1 cellular context compared by ENCODE assay signal in genomic region chr16:27430923-27431484, GRCh38.
TF ChIP-seq lines count a peak whose summit lies in the region.

No MANE protein-coding gene starts in this region.

TF ChIP-seq in GM12878, 131 proteins besides CTCF, POLR2A, EP300 and RAD21 (continued from another document and continues in another):
- TF ChIP-seq MEF2A (IDR thresholded peaks at IDR 0.05; ENCODE audit: insufficient read depth, low read depth, low read length), result peak; percentile 84
- no peak for TF ChIP-seq ESRRA (IDR thresholded peaks at IDR 0.05; ENCODE audit: low read length)
- TF ChIP-seq EGR1 (IDR thresholded peaks at IDR 0.05; ENCODE audit: borderline replicate concordance in 1 of 2, low read depth in 2 of 2, low read length in 2 of 2), result no peak
- TF ChIP-seq POU2F2 (IDR thresholded peaks at IDR 0.05; ENCODE audit: borderline replicate concordance, low read depth, low read length), result peak; percentile 50; the same call in 1 of the 3 replicates
- TF ChIP-seq, protein P1, sequence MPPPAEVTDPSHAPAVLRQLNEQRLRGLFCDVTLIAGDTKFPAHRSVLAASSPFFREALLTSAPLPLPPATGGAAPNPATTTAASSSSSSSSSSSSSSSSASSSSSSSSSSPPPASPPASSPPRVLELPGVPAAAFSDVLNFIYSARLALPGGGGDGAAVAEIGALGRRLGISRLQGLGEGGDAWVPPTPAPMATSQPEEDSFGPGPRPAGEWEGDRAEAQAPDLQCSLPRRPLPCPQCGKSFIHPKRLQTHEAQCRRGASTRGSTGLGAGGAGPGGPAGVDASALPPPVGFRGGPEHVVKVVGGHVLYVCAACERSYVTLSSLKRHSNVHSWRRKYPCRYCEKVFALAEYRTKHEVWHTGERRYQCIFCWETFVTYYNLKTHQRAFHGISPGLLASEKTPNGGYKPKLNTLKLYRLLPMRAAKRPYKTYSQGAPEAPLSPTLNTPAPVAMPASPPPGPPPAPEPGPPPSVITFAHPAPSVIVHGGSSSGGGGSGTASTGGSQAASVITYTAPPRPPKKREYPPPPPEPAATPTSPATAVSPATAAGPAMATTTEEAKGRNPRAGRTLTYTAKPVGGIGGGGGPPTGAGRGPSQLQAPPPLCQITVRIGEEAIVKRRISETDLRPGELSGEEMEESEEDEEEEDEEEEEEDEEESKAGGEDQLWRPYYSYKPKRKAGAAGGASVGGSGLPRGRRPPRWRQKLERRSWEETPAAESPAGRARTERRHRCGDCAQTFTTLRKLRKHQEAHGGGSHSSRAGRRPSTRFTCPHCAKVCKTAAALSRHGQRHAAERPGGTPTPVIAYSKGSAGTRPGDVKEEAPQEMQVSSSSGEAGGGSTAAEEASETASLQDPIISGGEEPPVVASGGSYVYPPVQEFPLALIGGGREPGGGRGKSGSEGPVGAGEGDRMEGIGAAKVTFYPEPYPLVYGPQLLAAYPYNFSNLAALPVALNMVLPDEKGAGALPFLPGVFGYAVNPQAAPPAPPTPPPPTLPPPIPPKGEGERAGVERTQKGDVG (CRISPR knock-in tag; IDR thresholded peaks at IDR 0.05), result no peak
- no peak for TF ChIP-seq NBN (IDR thresholded peaks at IDR 0.05)
- TF ChIP-seq JUNB (IDR thresholded peaks at IDR 0.05), result peak; percentile 77
- no peak for TF ChIP-seq NR2F1 (conservative IDR thresholded peaks at IDR 0.05)
- no peak for TF ChIP-seq GABPA (IDR thresholded peaks at IDR 0.05; ENCODE audit: low read depth)
- TF ChIP-seq WRNIP1 (IDR thresholded peaks at IDR 0.05; ENCODE audit: borderline replicate concordance, low read depth, low read length), result no peak
- TF ChIP-seq MYC (IDR thresholded peaks at IDR 0.05; ENCODE audit: insufficient read depth, insufficient read length, insufficient replicate concordance, low read length, severe bottlenecking), result no peak
- no peak for TF ChIP-seq LARP7 (IDR thresholded peaks at IDR 0.05)
- TF ChIP-seq MEF2B (IDR thresholded peaks at IDR 0.05; ENCODE audit: partially characterized antibody, poor library complexity, severe bottlenecking), result no peak
- no peak for TF ChIP-seq SIN3A (IDR thresholded peaks at IDR 0.05; ENCODE audit: low read depth, low read length)
- TF ChIP-seq STAT3 (IDR thresholded peaks at IDR 0.05; ENCODE audit: low read depth, low read length), result no peak
- TF ChIP-seq PML (IDR thresholded peaks at IDR 0.05; ENCODE audit: low read length), result no peak
- no peak for TF ChIP-seq SP1 (IDR thresholded peaks at IDR 0.05; ENCODE audit: low read depth, low read length)
- TF ChIP-seq SREBF2 (IDR thresholded peaks at IDR 0.05; ENCODE audit: low read length), result no peak
- no peak for TF ChIP-seq CBX5 (IDR thresholded peaks at IDR 0.05; ENCODE audit: low read depth)
- no peak for TF ChIP-seq ZBED1 (IDR thresholded peaks at IDR 0.05; ENCODE audit: borderline replicate concordance)
- TF ChIP-seq MTA2 (IDR thresholded peaks at IDR 0.05; ENCODE audit: low read depth), result no peak
- TF ChIP-seq CHD2 (IDR thresholded peaks at IDR 0.05; ENCODE audit: borderline replicate concordance, low read depth, low read length), result no peak
- TF ChIP-seq, protein P2, sequence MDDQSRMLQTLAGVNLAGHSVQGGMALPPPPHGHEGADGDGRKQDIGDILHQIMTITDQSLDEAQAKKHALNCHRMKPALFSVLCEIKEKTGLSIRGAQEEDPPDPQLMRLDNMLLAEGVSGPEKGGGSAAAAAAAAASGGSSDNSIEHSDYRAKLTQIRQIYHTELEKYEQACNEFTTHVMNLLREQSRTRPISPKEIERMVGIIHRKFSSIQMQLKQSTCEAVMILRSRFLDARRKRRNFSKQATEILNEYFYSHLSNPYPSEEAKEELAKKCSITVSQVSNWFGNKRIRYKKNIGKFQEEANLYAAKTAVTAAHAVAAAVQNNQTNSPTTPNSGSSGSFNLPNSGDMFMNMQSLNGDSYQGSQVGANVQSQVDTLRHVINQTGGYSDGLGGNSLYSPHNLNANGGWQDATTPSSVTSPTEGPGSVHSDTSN (IDR thresholded peaks at IDR 0.05; ENCODE audit: insufficient replicate concordance, low read depth, low read length), result no peak
- no peak for TF ChIP-seq ZSCAN29 (IDR thresholded peaks at IDR 0.05)
- TF ChIP-seq CBX3 (IDR thresholded peaks at IDR 0.05; ENCODE audit: borderline replicate concordance, low read depth), result no peak
- peak; percentile 76; the same call in 1 of the 2 replicates for TF ChIP-seq NFIC (IDR thresholded peaks at IDR 0.05; ENCODE audit: low read depth, low read length)
- TF ChIP-seq ETV6 (conservative IDR thresholded peaks at IDR 0.05 in 1 of 2, IDR thresholded peaks at IDR 0.05 in 1 of 2; ENCODE audit: borderline replicate concordance in 1 of 2, low read depth in 1 of 2), result peak in 1 of 2 experiments; percentile 44; a peak in 1 of 4 replicates
- TF ChIP-seq ATF7 (IDR thresholded peaks at IDR 0.05; ENCODE audit: low read depth), result no peak
- no peak for TF ChIP-seq BACH1 (IDR thresholded peaks at IDR 0.05; ENCODE audit: borderline replicate concordance)
- TF ChIP-seq IRF4 (IDR thresholded peaks at IDR 0.05; ENCODE audit: low read depth, low read length), result peak; percentile 72; the same call in 1 of the 2 replicates
- TF ChIP-seq, protein P3, sequence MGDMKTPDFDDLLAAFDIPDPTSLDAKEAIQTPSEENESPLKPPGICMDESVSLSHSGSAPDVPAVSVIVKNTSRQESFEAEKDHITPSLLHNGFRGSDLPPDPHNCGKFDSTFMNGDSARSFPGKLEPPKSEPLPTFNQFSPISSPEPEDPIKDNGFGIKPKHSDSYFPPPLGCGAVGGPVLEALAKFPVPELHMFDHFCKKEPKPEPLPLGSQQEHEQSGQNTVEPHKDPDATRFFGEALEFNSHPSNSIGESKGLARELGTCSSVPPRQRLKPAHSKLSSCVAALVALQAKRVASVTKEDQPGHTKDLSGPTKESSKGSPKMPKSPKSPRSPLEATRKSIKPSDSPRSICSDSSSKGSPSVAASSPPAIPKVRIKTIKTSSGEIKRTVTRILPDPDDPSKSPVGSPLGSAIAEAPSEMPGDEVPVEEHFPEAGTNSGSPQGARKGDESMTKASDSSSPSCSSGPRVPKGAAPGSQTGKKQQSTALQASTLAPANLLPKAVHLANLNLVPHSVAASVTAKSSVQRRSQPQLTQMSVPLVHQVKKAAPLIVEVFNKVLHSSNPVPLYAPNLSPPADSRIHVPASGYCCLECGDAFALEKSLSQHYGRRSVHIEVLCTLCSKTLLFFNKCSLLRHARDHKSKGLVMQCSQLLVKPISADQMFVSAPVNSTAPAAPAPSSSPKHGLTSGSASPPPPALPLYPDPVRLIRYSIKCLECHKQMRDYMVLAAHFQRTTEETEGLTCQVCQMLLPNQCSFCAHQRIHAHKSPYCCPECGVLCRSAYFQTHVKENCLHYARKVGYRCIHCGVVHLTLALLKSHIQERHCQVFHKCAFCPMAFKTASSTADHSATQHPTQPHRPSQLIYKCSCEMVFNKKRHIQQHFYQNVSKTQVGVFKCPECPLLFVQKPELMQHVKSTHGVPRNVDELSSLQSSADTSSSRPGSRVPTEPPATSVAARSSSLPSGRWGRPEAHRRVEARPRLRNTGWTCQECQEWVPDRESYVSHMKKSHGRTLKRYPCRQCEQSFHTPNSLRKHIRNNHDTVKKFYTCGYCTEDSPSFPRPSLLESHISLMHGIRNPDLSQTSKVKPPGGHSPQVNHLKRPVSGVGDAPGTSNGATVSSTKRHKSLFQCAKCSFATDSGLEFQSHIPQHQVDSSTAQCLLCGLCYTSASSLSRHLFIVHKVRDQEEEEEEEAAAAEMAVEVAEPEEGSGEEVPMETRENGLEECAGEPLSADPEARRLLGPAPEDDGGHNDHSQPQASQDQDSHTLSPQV (IDR thresholded peaks at IDR 0.05), result no peak
- no peak for TF ChIP-seq PRDM15 (CRISPR knock-in tag; IDR thresholded peaks at IDR 0.05)
- TF ChIP-seq IRF3 (IDR thresholded peaks at IDR 0.05), result no peak
- no peak for TF ChIP-seq NRF1 (conservative IDR thresholded peaks at IDR 0.05; ENCODE audit: low read depth, low read length)
- TF ChIP-seq, protein P4, sequence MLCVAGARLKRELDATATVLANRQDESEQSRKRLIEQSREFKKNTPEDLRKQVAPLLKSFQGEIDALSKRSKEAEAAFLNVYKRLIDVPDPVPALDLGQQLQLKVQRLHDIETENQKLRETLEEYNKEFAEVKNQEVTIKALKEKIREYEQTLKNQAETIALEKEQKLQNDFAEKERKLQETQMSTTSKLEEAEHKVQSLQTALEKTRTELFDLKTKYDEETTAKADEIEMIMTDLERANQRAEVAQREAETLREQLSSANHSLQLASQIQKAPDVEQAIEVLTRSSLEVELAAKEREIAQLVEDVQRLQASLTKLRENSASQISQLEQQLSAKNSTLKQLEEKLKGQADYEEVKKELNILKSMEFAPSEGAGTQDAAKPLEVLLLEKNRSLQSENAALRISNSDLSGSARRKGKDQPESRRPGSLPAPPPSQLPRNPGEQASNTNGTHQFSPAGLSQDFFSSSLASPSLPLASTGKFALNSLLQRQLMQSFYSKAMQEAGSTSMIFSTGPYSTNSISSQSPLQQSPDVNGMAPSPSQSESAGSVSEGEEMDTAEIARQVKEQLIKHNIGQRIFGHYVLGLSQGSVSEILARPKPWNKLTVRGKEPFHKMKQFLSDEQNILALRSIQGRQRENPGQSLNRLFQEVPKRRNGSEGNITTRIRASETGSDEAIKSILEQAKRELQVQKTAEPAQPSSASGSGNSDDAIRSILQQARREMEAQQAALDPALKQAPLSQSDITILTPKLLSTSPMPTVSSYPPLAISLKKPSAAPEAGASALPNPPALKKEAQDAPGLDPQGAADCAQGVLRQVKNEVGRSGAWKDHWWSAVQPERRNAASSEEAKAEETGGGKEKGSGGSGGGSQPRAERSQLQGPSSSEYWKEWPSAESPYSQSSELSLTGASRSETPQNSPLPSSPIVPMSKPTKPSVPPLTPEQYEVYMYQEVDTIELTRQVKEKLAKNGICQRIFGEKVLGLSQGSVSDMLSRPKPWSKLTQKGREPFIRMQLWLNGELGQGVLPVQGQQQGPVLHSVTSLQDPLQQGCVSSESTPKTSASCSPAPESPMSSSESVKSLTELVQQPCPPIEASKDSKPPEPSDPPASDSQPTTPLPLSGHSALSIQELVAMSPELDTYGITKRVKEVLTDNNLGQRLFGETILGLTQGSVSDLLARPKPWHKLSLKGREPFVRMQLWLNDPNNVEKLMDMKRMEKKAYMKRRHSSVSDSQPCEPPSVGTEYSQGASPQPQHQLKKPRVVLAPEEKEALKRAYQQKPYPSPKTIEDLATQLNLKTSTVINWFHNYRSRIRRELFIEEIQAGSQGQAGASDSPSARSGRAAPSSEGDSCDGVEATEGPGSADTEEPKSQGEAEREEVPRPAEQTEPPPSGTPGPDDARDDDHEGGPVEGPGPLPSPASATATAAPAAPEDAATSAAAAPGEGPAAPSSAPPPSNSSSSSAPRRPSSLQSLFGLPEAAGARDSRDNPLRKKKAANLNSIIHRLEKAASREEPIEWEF (IDR thresholded peaks at IDR 0.05; ENCODE audit: insufficient replicate concordance, low read depth, low read length), result no peak
- no peak for TF ChIP-seq E2F8 (IDR thresholded peaks at IDR 0.05; ENCODE audit: low read depth, partially characterized antibody)
- TF ChIP-seq IKZF1 (conservative IDR thresholded peaks at IDR 0.05), result peak; percentile 55
- no peak for TF ChIP-seq TBL1XR1 (IDR thresholded peaks at IDR 0.05; ENCODE audit: low read depth, low read length)
- peak; percentile 69; the same call in 1 of the 2 replicates for TF ChIP-seq ZNF217 (IDR thresholded peaks at IDR 0.05)
- TF ChIP-seq PAX5 (IDR thresholded peaks at IDR 0.05; ENCODE audit: borderline replicate concordance, low read depth, low read length), result peak; percentile 0; the same call in 1 of the 2 replicates
- TF ChIP-seq RB1 (IDR thresholded peaks at IDR 0.05; ENCODE audit: borderline replicate concordance), result no peak
- TF ChIP-seq TCF3 (IDR thresholded peaks at IDR 0.05; ENCODE audit: borderline replicate concordance, insufficient read depth, low read depth, low read length), result peak; percentile 87; the same call in 1 of the 2 replicates
